ENCODE assay signal across 1 cellular context in genomic region chr5:129899454-129899853, GRCh38.
TF ChIP-seq lines count a peak whose summit lies in the region.

No MANE protein-coding gene starts in this region.

TF ChIP-seq in HCT116, 20 proteins besides CTCF, POLR2A, EP300 and RAD21 (continued from another document):
- TF ChIP-seq EZH2phosphoT487 (IDR thresholded peaks at IDR 0.05; ENCODE audit: borderline replicate concordance) (no peak), TCF7L2 (IDR thresholded peaks at IDR 0.05; ENCODE audit: borderline replicate concordance, extremely low read depth, insufficient read depth, insufficient read length) (no peak), ZBTB33 (IDR thresholded peaks at IDR 0.05; ENCODE audit: extremely low read depth, insufficient replicate concordance, low read length) (no peak), POLR2AphosphoS5 (IDR thresholded peaks at IDR 0.05; ENCODE audit: low read depth, low read length) (no peak), ZFX (IDR thresholded peaks at IDR 0.05) (no peak), ATF3 (IDR thresholded peaks at IDR 0.05) (no peak), JUND (IDR thresholded peaks at IDR 0.05) (no peak), CEBPB (IDR thresholded peaks at IDR 0.05; ENCODE audit: low read depth) (no peak)
